ENCODE assay signal across 32 cellular contexts in the genomic region with DNA sequence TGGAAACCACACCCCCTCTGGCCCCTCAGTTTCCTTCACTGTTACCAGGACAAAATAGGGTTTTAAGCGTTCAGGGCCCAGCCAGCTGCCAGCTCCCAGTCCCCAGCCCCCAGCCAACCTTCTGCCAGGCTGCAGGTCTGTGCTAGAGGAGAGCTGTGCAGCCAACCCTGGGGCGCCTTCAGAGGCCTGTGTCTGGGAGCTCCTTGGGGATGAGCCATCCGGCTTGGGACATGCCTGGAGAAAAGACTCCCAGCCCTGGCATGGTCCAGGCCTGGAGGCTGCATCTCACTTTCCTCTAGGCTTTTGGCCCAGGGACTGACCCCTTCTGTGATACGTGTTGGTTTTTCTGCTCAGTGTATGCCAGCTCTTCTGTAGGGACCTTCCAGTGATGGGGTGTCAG.
"Had no signal": no experiment of that assay in that cellular context is flagged by ENCODE, and none has a peak within 500 bp of the region (broad histone marks: within the 10 kb centered on the region; RNA-seq: fewer than 3 reads in every experiment).

No MANE protein-coding gene starts in this region.

- H3K36me3 Mint-ChIP-seq: activated CD4-positive, alpha-beta memory T cell treated with anti-CD3 and anti-CD28 coated beads for 36 hours; activated CD8-positive, alpha-beta memory T cell treated with anti-CD3 and anti-CD28 coated beads, Interleukin-2, amount 10 ng/mL, durations not matched to agents 7 days and 5 days; activated naive CD4-positive, alpha-beta T cell treated with anti-CD3 and anti-CD28 coated beads, Interleukin-2, amount 50 U/mL, for 24 hours; activated naive CD8-positive, alpha-beta T cell treated with anti-CD3 and anti-CD28 coated beads for 36 hours had no signal

- H3K9me3 Mint-ChIP-seq: activated B cell treated with CpG ODN at 0.5 μM for 24 hours; activated CD4-positive, alpha-beta memory T cell treated with anti-CD3 and anti-CD28 coated beads for 36 hours; activated naive CD4-positive, alpha-beta T cell treated with anti-CD3 and anti-CD28 coated beads for 36 hours; activated naive CD4-positive, alpha-beta T cell treated with anti-CD3 and anti-CD28 coated beads, Interleukin-2, amount 50 U/mL, for 24 hours; activated naive CD8-positive, alpha-beta T cell treated with anti-CD3 and anti-CD28 coated beads for 36 hours; activated naive CD8-positive, alpha-beta T cell treated with anti-CD3 and anti-CD28 coated beads, Interleukin-2, amount 50 U/mL, for 24 hours; activated T-helper 1 cell treated with anti-CD3 and anti-CD28 coated beads, Interleukin-12 subunit alpha, Interleukin-12 subunit beta, Interleukin-2, Interleukin-4 antibody, amounts not matched to agents 30 ng/mL and 10 ng/mL and 1 ng/mL, durations not matched to agents 14 hours and 24 hours and 36 hours; activated T-helper 2 cell treated with anti-CD3 and anti-CD28 coated beads, Interferon-gamma antibody, Interleukin-2, Interleukin-4, amounts not matched to agents 10 μg/mL and 5 μg/mL and 100 μg/mL, durations not matched to agents 14 hours and 24 hours and 36 hours; T-helper 2 cell treated with Interferon-gamma antibody and Interleukin-4, amounts not matched to agents 5 μg/mL and 100 μg/mL, for 36 hours had no signal

- H3K27me3 ChIP-seq: adrenal gland, body of pancreas, colonic mucosa, esophagus squamous epithelium, gastroesophageal sphincter had no signal

- H3K27ac ChIP-seq: adrenal gland, body of pancreas, colonic mucosa, epithelial cell of prostate, esophagus squamous epithelium, gastroesophageal sphincter, WERI-Rb-1 had no signal

- H3K27me3 Mint-ChIP-seq: activated B cell treated with CpG ODN at 0.5 μM for 24 hours; activated CD4-positive, alpha-beta memory T cell treated with anti-CD3 and anti-CD28 coated beads for 36 hours; activated CD8-positive, alpha-beta memory T cell treated with anti-CD3 and anti-CD28 coated beads, Interleukin-2, amount 10 ng/mL, durations not matched to agents 7 days and 5 days; activated naive CD4-positive, alpha-beta T cell treated with anti-CD3 and anti-CD28 coated beads, Interleukin-2, amount 50 U/mL, for 24 hours; activated naive CD8-positive, alpha-beta T cell treated with anti-CD3 and anti-CD28 coated beads for 36 hours; activated naive CD8-positive, alpha-beta T cell treated with anti-CD3 and anti-CD28 coated beads, Interleukin-2, amount 50 U/mL, for 24 hours had no signal

- H3K4me3 ChIP-seq: adrenal gland, body of pancreas, colonic mucosa, esophagus squamous epithelium, gastroesophageal sphincter had no signal

- H3K4me1 ChIP-seq: adrenal gland, body of pancreas, colonic mucosa, esophagus squamous epithelium, gastroesophageal sphincter had no signal

- H3K27ac Mint-ChIP-seq: activated B cell treated with CpG ODN at 0.5 μM for 24 hours; activated CD4-positive, alpha-beta memory T cell treated with anti-CD3 and anti-CD28 coated beads for 36 hours; activated CD8-positive, alpha-beta memory T cell treated with anti-CD3 and anti-CD28 coated beads, Interleukin-2, amount 10 ng/mL, durations not matched to agents 7 days and 5 days; activated CD8-positive, alpha-beta T cell treated with anti-CD3 and anti-CD28 coated beads, Interleukin-2, amount 10 ng/mL, durations not matched to agents 7 days and 5 days; activated naive CD4-positive, alpha-beta T cell treated with anti-CD3 and anti-CD28 coated beads for 36 hours; activated naive CD4-positive, alpha-beta T cell treated with anti-CD3 and anti-CD28 coated beads, Interleukin-2, amount 50 U/mL, for 24 hours; activated naive CD8-positive, alpha-beta T cell treated with anti-CD3 and anti-CD28 coated beads for 36 hours; activated naive CD8-positive, alpha-beta T cell treated with anti-CD3 and anti-CD28 coated beads, Interleukin-2, amount 50 U/mL, for 24 hours; activated T-helper 1 cell treated with anti-CD3 and anti-CD28 coated beads, Interleukin-12 subunit alpha, Interleukin-12 subunit beta, Interleukin-2, Interleukin-4 antibody, amounts not matched to agents 30 ng/mL and 10 ng/mL and 1 ng/mL, durations not matched to agents 14 hours and 24 hours and 36 hours; activated T-helper 2 cell treated with anti-CD3 and anti-CD28 coated beads, Interferon-gamma antibody, Interleukin-2, Interleukin-4, amounts not matched to agents 10 μg/mL and 5 μg/mL and 100 μg/mL, durations not matched to agents 14 hours and 24 hours and 36 hours; T-helper 17 cell; T-helper 2 cell treated with Interferon-gamma antibody and Interleukin-4, amounts not matched to agents 5 μg/mL and 100 μg/mL, for 36 hours had no signal

- H3K4me3 Mint-ChIP-seq: activated B cell treated with CpG ODN at 0.5 μM for 24 hours; activated CD4-positive, alpha-beta memory T cell treated with anti-CD3 and anti-CD28 coated beads for 36 hours; activated CD8-positive, alpha-beta memory T cell treated with anti-CD3 and anti-CD28 coated beads, Interleukin-2, amount 10 ng/mL, durations not matched to agents 7 days and 5 days; activated CD8-positive, alpha-beta T cell treated with anti-CD3 and anti-CD28 coated beads, Interleukin-2, amount 10 ng/mL, durations not matched to agents 7 days and 5 days; activated naive CD4-positive, alpha-beta T cell treated with anti-CD3 and anti-CD28 coated beads for 36 hours; activated naive CD4-positive, alpha-beta T cell treated with anti-CD3 and anti-CD28 coated beads, Interleukin-2, amount 50 U/mL, for 24 hours; activated naive CD8-positive, alpha-beta T cell treated with anti-CD3 and anti-CD28 coated beads for 36 hours; activated naive CD8-positive, alpha-beta T cell treated with anti-CD3 and anti-CD28 coated beads, Interleukin-2, amount 50 U/mL, for 24 hours; activated T-helper 1 cell treated with anti-CD3 and anti-CD28 coated beads, Interleukin-12 subunit alpha, Interleukin-12 subunit beta, Interleukin-2, Interleukin-4 antibody, amounts not matched to agents 30 ng/mL and 10 ng/mL and 1 ng/mL, durations not matched to agents 14 hours and 24 hours and 36 hours; T-helper 17 cell; T-helper 2 cell treated with Interferon-gamma antibody and Interleukin-4, amounts not matched to agents 5 μg/mL and 100 μg/mL, for 36 hours had no signal

- H3K36me3 ChIP-seq: adrenal gland, colonic mucosa, esophagus squamous epithelium, gastroesophageal sphincter, WERI-Rb-1 had no signal

- ATAC-seq: activated CD4-positive, CD25-positive, alpha-beta regulatory T cell treated with anti-CD3 and anti-CD28 coated beads, Interleukin-2, amount 50 U/mL, for 24 hours; activated CD8-positive, alpha-beta memory T cell treated with anti-CD3 and anti-CD28 coated beads, Interleukin-2, amount 10 ng/mL, durations not matched to agents 7 days and 5 days; activated CD8-positive, alpha-beta T cell treated with anti-CD3 and anti-CD28 coated beads, Interleukin-2, amount 10 ng/mL, durations not matched to agents 7 days and 5 days; activated naive CD8-positive, alpha-beta T cell treated with anti-CD3 and anti-CD28 coated beads, Interleukin-2, amount 50 U/mL, for 24 hours; body of pancreas; gastroesophageal sphincter; T-helper 17 cell had no signal

- H3K9me3 ChIP-seq: adrenal gland, body of pancreas, colonic mucosa, gastroesophageal sphincter had no signal

- H3K4me1 Mint-ChIP-seq: activated B cell treated with CpG ODN at 0.5 μM for 24 hours; activated CD8-positive, alpha-beta memory T cell treated with anti-CD3 and anti-CD28 coated beads, Interleukin-2, amount 10 ng/mL, durations not matched to agents 7 days and 5 days; activated naive CD4-positive, alpha-beta T cell treated with anti-CD3 and anti-CD28 coated beads, Interleukin-2, amount 50 U/mL, for 24 hours; activated naive CD8-positive, alpha-beta T cell treated with anti-CD3 and anti-CD28 coated beads for 36 hours; activated naive CD8-positive, alpha-beta T cell treated with anti-CD3 and anti-CD28 coated beads, Interleukin-2, amount 50 U/mL, for 24 hours; T-helper 17 cell had no signal

- DNase-seq: activated B cell treated with CpG ODN at 0.5 μM for 24 hours; activated CD4-positive, alpha-beta memory T cell treated with anti-CD3 and anti-CD28 coated beads for 36 hours; activated CD4-positive, alpha-beta T cell treated with anti-CD3 and anti-CD28 coated beads for 48 hours; activated CD8-positive, alpha-beta memory T cell treated with anti-CD3 and anti-CD28 coated beads, Interleukin-2, amount 10 ng/mL, durations not matched to agents 7 days and 5 days; activated CD8-positive, alpha-beta memory T cell treated with anti-CD3 and anti-CD28 coated beads, Interleukin-2, amount 50 U/mL, for 4 hours; activated CD8-positive, alpha-beta T cell treated with anti-CD3 and anti-CD28 coated beads, Interleukin-2, amount 10 ng/mL, durations not matched to agents 7 days and 5 days; activated effector memory CD4-positive, alpha-beta T cell treated with anti-CD3 and anti-CD28 coated beads, Interleukin-2, amount 50 U/mL, for 16 hours; activated naive CD4-positive, alpha-beta T cell treated with anti-CD3 and anti-CD28 coated beads for 36 hours; activated naive CD8-positive, alpha-beta T cell treated with anti-CD3 and anti-CD28 coated beads for 36 hours; activated naive CD8-positive, alpha-beta T cell treated with anti-CD3 and anti-CD28 coated beads, Interleukin-2, amount 50 U/mL, for 24 hours; activated T-cell treated with anti-CD3 and anti-CD28 coated beads, Interleukin-2, amount 50 U/mL, for 1 hour; activated T-cell treated with anti-CD3 and anti-CD28 coated beads, Interleukin-2, amount 50 U/mL, for 48 hours; adrenal gland; amygdala; body of pancreas; central memory CD4-positive, alpha-beta T cell; cerebellar nuclear complex; colonic mucosa; effector CD8-positive, alpha-beta T cell; esophagus squamous epithelium; foreskin melanocyte; T-helper 1 cell; T-helper 17 cell; T1000; WERI-Rb-1 had no signal
